Comparison of ENCODE assay signal across 19 cellular contexts in the genomic region with DNA sequence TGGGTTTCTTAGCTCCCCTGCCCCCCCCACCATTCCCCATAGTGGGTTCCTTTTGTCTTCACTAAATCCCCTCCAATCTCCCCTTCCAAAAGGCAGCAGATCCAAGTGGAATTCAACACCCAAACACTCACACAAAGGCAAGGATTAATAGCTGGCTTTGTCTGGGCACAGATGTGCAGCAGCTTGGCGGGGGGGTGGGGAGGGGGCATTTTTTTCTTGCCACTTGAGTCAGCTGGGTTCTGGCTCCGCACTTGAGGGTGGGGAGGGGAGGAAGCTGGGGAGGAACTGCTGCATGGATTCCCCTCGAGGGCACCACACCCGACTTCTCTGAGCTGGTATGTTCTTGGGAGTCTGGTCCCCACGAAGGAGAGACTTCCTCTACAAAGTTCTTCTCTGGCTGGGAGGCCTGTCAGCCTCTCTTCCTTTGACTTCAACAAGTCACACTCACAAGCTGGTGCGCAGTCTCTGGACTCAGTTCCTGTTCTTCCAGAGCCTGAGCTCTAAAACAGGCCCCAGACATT. TPM values are rescaled to one million over a fixed set of nuclear protein-coding genes. Genes with fewer than 3 reads are reported as not detected.
A peak's percentile ranks its signal among the peaks of the same experiment; 100 is the strongest.
DNase-seq lines count a peak whose midpoint lies in the region; ATAC-seq and TF ChIP-seq lines count a peak whose summit lies in the region.
"Had no signal": no experiment of that assay in that cellular context is flagged by ENCODE, and none has a peak within 500 bp of the region (broad histone marks: within the 10 kb centered on the region; RNA-seq: fewer than 3 reads in every experiment).

No MANE protein-coding gene starts in this region.

- TF ChIP-seq CTCF in glutamatergic neuron (IDR thresholded peaks at IDR 0.05; ENCODE audit: partially characterized antibody, unreplicated experiment) = no peak
- no peak for TF ChIP-seq CTCF in osteocyte (IDR thresholded peaks at IDR 0.05)
- TF ChIP-seq CTCF in foreskin fibroblast (IDR thresholded peaks at IDR 0.05; ENCODE audit: low read depth, low read length) = no peak

- peaks cover 3% of the 10 kb centered on the region for H3K27me3 Mint-ChIP-seq in glutamatergic neuron (ENCODE audit: unreplicated experiment)
- H3K27me3 Mint-ChIP-seq in osteocyte (ENCODE audit: unreplicated experiment) = no peaks in the 10 kb centered on the region
- H3K27me3 Mint-ChIP-seq: activated naive CD8-positive, alpha-beta T cell had no signal

- H3K9me3 Mint-ChIP-seq in glutamatergic neuron (ENCODE audit: unreplicated experiment) (peaks cover 4% of the 10 kb centered on the region), osteocyte (ENCODE audit: unreplicated experiment) (no peaks in the 10 kb centered on the region)
- H3K9me3 Mint-ChIP-seq: activated CD4-positive, alpha-beta T cell treated with anti-CD3 and anti-CD28 coated beads, Interleukin-2, amount 10 ng/mL, durations not matched to agents 7 days and 5 days; HFFc6 had no signal

- peak overlapping the region; percentile 82 for H3K27ac Mint-ChIP-seq in glutamatergic neuron (ENCODE audit: unreplicated experiment)
- peak overlapping the region; percentile 9 for H3K27ac Mint-ChIP-seq in osteocyte (ENCODE audit: unreplicated experiment)
- H3K27ac Mint-ChIP-seq: activated CD4-positive, alpha-beta T cell treated with anti-CD3 and anti-CD28 coated beads, Interleukin-2, amount 10 ng/mL, durations not matched to agents 7 days and 5 days; activated naive CD8-positive, alpha-beta T cell; HFFc6 had no signal

- H3K4me1 Mint-ChIP-seq in glutamatergic neuron (ENCODE audit: low read depth, unreplicated experiment) (peaks cover 28% of the 10 kb centered on the region), osteocyte (ENCODE audit: unreplicated experiment) (peaks cover 26% of the 10 kb centered on the region)
- H3K4me1 Mint-ChIP-seq: activated CD4-positive, alpha-beta T cell treated with anti-CD3 and anti-CD28 coated beads, Interleukin-2, amount 10 ng/mL, durations not matched to agents 7 days and 5 days had no signal

- no peak overlapping the region for H3K4me3 ChIP-seq in foreskin fibroblast (ENCODE audit: low read depth in 1 of 2, low read length in 2 of 2)
- H3K4me3 ChIP-seq: MG63, psoas muscle, upper lobe of right lung had no signal

- peak overlapping the region; percentile 32 for H3K4me3 Mint-ChIP-seq in glutamatergic neuron (ENCODE audit: unreplicated experiment)
- no peak overlapping the region for H3K4me3 Mint-ChIP-seq in osteocyte (ENCODE audit: unreplicated experiment)
- H3K4me3 Mint-ChIP-seq: activated CD4-positive, alpha-beta T cell treated with anti-CD3 and anti-CD28 coated beads, Interleukin-2, amount 10 ng/mL, durations not matched to agents 7 days and 5 days; activated naive CD8-positive, alpha-beta T cell; HFFc6 had no signal

- ATAC-seq in GM21528 (IDR thresholded peaks at IDR 0.05; ENCODE audit: low FRiP score, unreplicated experiment) = no peak
- ATAC-seq: psoas muscle; stimulated activated naive CD8-positive, alpha-beta T cell treated with anti-CD3 and anti-CD28 coated beads, Interleukin-15, Interleukin-2, amounts not matched to agents 100 U/mL and 50 U/mL, for 24 hours; upper lobe of right lung had no signal

- H3K36me3 Mint-ChIP-seq in glutamatergic neuron (ENCODE audit: unreplicated experiment) = no peaks in the 10 kb centered on the region
- H3K36me3 Mint-ChIP-seq in osteocyte (ENCODE audit: unreplicated experiment) = no peaks in the 10 kb centered on the region
- H3K36me3 Mint-ChIP-seq: activated naive CD8-positive, alpha-beta T cell had no signal

- DNase-seq in NCI-H1417 (lab: John Stamatoyannopoulos, UW) = peak; percentile 57 to 83 (median 76)
- DNase-seq in NCI-H1417 treated with DMSO at 0.1 percent for 48 hours (lab: John Stamatoyannopoulos, UW) = no peak
- DNase-seq in NCI-H82 (lab: John Stamatoyannopoulos, UW) = peak; percentile 97
- DNase-seq in glutamatergic neuron = no peak
- DNase-seq in osteocyte (ENCODE audit: extremely low spot score, unreplicated experiment) = no peak
- DNase-seq in foreskin fibroblast = no peak
- DNase-seq in NCI-H2196 treated with DMSO at 0.1 percent for 48 hours (lab: John Stamatoyannopoulos, UW; ENCODE audit: unreplicated experiment) = no peak
- DNase-seq: 8988T; activated CD4-positive, alpha-beta T cell treated with anti-CD3 and anti-CD28 coated beads, Interleukin-2, amount 10 ng/mL, durations not matched to agents 7 days and 5 days; DMS79; dorsolateral prefrontal cortex; HFFc6; left colon; MG63; psoas muscle; stimulated activated naive CD8-positive, alpha-beta T cell treated with anti-CD3 and anti-CD28 coated beads, Interleukin-15, Interleukin-2, amounts not matched to agents 100 U/mL and 50 U/mL, for 24 hours; upper lobe of right lung had no signal

RNA-seq across cellular contexts. Expression of gene SERTAD2, which starts 36.0 kb away (rescaled TPM):
- 15.7 TPM for total RNA-seq in glutamatergic neuron (ENCODE audit: unreplicated experiment)
- total RNA-seq in osteocyte = 15.5 and 17.4 TPM in 2 replicates

Comparison
In these comparisons a context has a peak if more than half of its experiments do, and no peak if none do; other contexts are left out.
1. DNase-seq: peak in NCI-H1417 (3 of 3) and NCI-H82 (single experiment); none in NCI-H1417 treated with DMSO at 0.1 percent for 48 hours (single experiment), glutamatergic neuron (single experiment), osteocyte (single experiment), foreskin fibroblast (0 of 2) and NCI-H2196 treated with DMSO at 0.1 percent for 48 hours (single experiment).